Comparison of ENCODE assay signal across 15 cellular contexts in the genomic region with DNA sequence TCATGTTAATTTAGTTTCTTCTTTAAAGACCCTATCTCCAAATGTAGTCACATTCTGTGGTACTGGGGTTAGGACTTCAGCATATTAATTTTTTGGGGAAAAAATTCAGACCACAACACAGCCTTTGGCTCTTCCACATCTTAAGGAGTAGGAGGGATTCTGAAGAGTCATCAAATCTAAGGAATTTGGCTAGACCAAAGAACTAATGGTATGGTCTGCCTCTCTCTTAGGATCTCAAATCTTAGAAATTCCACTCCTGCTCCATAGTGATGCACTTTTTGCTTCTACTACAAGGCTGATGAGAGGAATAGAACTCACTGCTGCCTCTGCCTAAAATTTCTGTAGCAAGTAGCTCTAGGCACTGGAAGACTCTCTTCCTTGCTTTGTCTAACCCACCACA.
"Had no signal": no experiment of that assay in that cellular context is flagged by ENCODE, and none has a peak within 500 bp of the region (broad histone marks: within the 10 kb centered on the region; RNA-seq: fewer than 3 reads in every experiment).

No MANE protein-coding gene starts in this region.

- H3K4me1 ChIP-seq: gastrocnemius medialis, pancreas had no signal

- H3K27ac ChIP-seq: gastrocnemius medialis, heart right ventricle, pancreas had no signal

- H3K27me3 Mint-ChIP-seq: dendritic cell treated with granulocyte-macrophage colony-stimulating factor and Interleukin-4, amounts not matched to agents 40 ng/mL and 50 ng/mL, for 4 days; progenitor cell of endocrine pancreas had no signal

- H3K27me3 ChIP-seq: gastrocnemius medialis, heart right ventricle, pancreas had no signal

- H3K9me3 ChIP-seq: pancreas had no signal

- H3K4me3 ChIP-seq: gastrocnemius medialis, heart right ventricle, mucosa of descending colon, pancreas had no signal

- H3K27ac Mint-ChIP-seq: dendritic cell treated with granulocyte-macrophage colony-stimulating factor and Interleukin-4, amounts not matched to agents 40 ng/mL and 50 ng/mL, for 4 days; naive thymus-derived CD8-positive, alpha-beta T cell; progenitor cell of endocrine pancreas had no signal

- H3K4me1 Mint-ChIP-seq: neural crest cell had no signal

- H3K36me3 ChIP-seq: gastrocnemius medialis, heart right ventricle, pancreas had no signal

- ATAC-seq: gastrocnemius medialis; heart right ventricle; left lobe of liver; mucosa of descending colon; naive thymus-derived CD8-positive, alpha-beta T cell; pancreas; right cardiac atrium had no signal

- DNase-seq: gastrocnemius medialis; heart right ventricle; hypothalamus; mucosa of descending colon; naive thymus-derived CD8-positive, alpha-beta T cell; pancreas; small intestine; stimulated activated CD4-positive, alpha-beta T cell treated with anti-CD3 and anti-CD28 coated beads, Interleukin-2, amount 100 ng/mL, for 48 hours; stimulated activated naive CD4-positive, alpha-beta T cell treated with Interleukin-2 at 50 U/mL for 16 hours; trophoblast cell had no signal

- H3K4me3 Mint-ChIP-seq: dendritic cell treated with granulocyte-macrophage colony-stimulating factor and Interleukin-4, amounts not matched to agents 40 ng/mL and 50 ng/mL, for 4 days; naive thymus-derived CD8-positive, alpha-beta T cell; neural crest cell had no signal
